8 cellular contexts compared by ENCODE assay signal in genomic region chr2:121285077-121285449, GRCh38. TPM values are rescaled to one million over a fixed set of nuclear protein-coding genes. Genes with fewer than 3 reads are reported as not detected.
DNase-seq lines count a peak whose midpoint lies in the region; ATAC-seq and TF ChIP-seq lines count a peak whose summit lies in the region.

Gene TFCP2L1 (minus strand): TSS chr2:121285202. CDS start chr2:121285109, 93 bp downstream.

- no peaks in the 10 kb centered on the region for H4K20me1 ChIP-seq in MM.1S (ENCODE audit: insufficient read depth, low read length)

- intact Hi-C loops in lower lobe of right lung (cut with DNase I) = no loop called here
- intact Hi-C loops in tibial artery (cut with DNase I; ENCODE audit: low total_unique reads) = no loop called here

- H3K27me3 ChIP-seq in ACC112 (ENCODE audit: insufficient read depth, low read length) = peaks cover 49% of the 10 kb centered on the region
- peaks cover 18% of the 10 kb centered on the region for H3K27me3 ChIP-seq in lower lobe of right lung (ENCODE audit: low read depth)
- peaks cover 0 to 37% of the 10 kb centered on the region in 2 donors for H3K27me3 ChIP-seq in tibial artery
- H3K27me3 ChIP-seq in MM.1S (replicated peaks; ENCODE audit: insufficient read depth, low read length) = no peaks in the 10 kb centered on the region

- no peak within 1 kb of the TSS for H3K27ac Mint-ChIP-seq in brain

- no peak within 1 kb of the TSS for H3K9ac ChIP-seq in MM.1S (ENCODE audit: low read length)

- H3F3A ChIP-seq in MM.1S (ENCODE audit: insufficient read depth, low read length) = no peaks in the 10 kb centered on the region

- H2AFZ ChIP-seq in ACC112 (ENCODE audit: low read length, unreplicated experiment) (peak within 1 kb of the TSS; percentile 13), MM.1S (ENCODE audit: low read length) (no peak within 1 kb of the TSS)

- TF ChIP-seq CTCF in brain (conservative IDR thresholded peaks at IDR 0.05) (no peak), lower lobe of right lung (IDR thresholded peaks at IDR 0.05) (no peak), tibial artery (IDR thresholded peaks at IDR 0.05) (no peak), MM.1S (IDR thresholded peaks at IDR 0.05; ENCODE audit: low read length) (no peak)

- peak; percentile 54 for ATAC-seq in GM18909 (IDR thresholded peaks at IDR 0.05; ENCODE audit: poor library complexity, unreplicated experiment)
- ATAC-seq in lower lobe of right lung = peak; percentile 88
- no peak for ATAC-seq in GM18517 (IDR thresholded peaks at IDR 0.05; ENCODE audit: unreplicated experiment)

- no peaks in the 10 kb centered on the region for H3K4me1 ChIP-seq in ACC112 (ENCODE audit: control insufficient read depth, insufficient read depth, low read length, unreplicated experiment)
- H3K4me1 ChIP-seq in lower lobe of right lung = no peaks in the 10 kb centered on the region
- peaks cover 0 to 18% (median 15%) of the 10 kb centered on the region in 4 donors for H3K4me1 ChIP-seq in tibial artery
- no peaks in the 10 kb centered on the region for H3K4me1 ChIP-seq in MM.1S (ENCODE audit: low read length)

- no peaks in the 10 kb centered on the region for H3K9me2 ChIP-seq in MM.1S (replicated peaks; ENCODE audit: insufficient read depth, low read length)

- H3K27ac ChIP-seq in ACC112 (ENCODE audit: low read depth, low read length) (no peak within 1 kb of the TSS), lower lobe of right lung (peak within 1 kb of the TSS; percentile 81), tibial artery (no peak within 1 kb of the TSS), MM.1S (ENCODE audit: low read length) (no peak within 1 kb of the TSS)

- H3K36me3 ChIP-seq in ACC112 (ENCODE audit: insufficient read depth, low read length) (no peaks in the 10 kb centered on the region), lower lobe of right lung (no peaks in the 10 kb centered on the region), tibial artery (no peaks in the 10 kb centered on the region), MM.1S (replicated peaks; ENCODE audit: insufficient read depth, low read length) (no peaks in the 10 kb centered on the region)

- H3K4me3 Mint-ChIP-seq in brain = peak within 1 kb of the TSS; percentile 77 to 86 (median 83)

- H3K79me2 ChIP-seq in ACC112 (ENCODE audit: control insufficient read depth, insufficient read depth, low read length, unreplicated experiment) (no peaks in the 10 kb centered on the region), MM.1S (ENCODE audit: low read length) (no peaks in the 10 kb centered on the region)

- H3K9me3 ChIP-seq in lower lobe of right lung (no peaks in the 10 kb centered on the region), tibial artery (no peaks in the 10 kb centered on the region), MM.1S (replicated peaks; ENCODE audit: insufficient read depth, low read length) (no peaks in the 10 kb centered on the region)

- no peak within 1 kb of the TSS for H3K4me2 ChIP-seq in MM.1S (ENCODE audit: low read depth, low read length)

- peaks cover 70% of the 10 kb centered on the region for H3K27me3 Mint-ChIP-seq in brain

- H3K4me3 ChIP-seq in ACC112 (ENCODE audit: low read depth, low read length) (peak within 1 kb of the TSS; percentile 69), lower lobe of right lung (peak within 1 kb of the TSS; percentile 60), tibial artery (peak within 1 kb of the TSS; percentile 40 to 53), MM.1S (ENCODE audit: low read length) (no peak within 1 kb of the TSS)

- DNase-seq in NCI-H2227 treated with DMSO at 0.1 percent for 48 hours (lab: John Stamatoyannopoulos, UW) = peak; percentile 22
- peak; percentile 74 for DNase-seq in lower lobe of right lung
- DNase-seq in tibial artery = no peak
- DNase-seq in MM.1S = no peak

- peaks cover 0 to 8% (median 0%) of the 10 kb centered on the region in 5 experiments for H3K9me3 Mint-ChIP-seq in brain

- peaks cover 8% of the 10 kb centered on the region for H3K4me1 Mint-ChIP-seq in brain

- H3K36me3 Mint-ChIP-seq in brain = no peaks in the 10 kb centered on the region

RNA-seq across cellular contexts. Expression of gene TFCP2L1, which starts in this region (rescaled TPM):
- 11.5 TPM for polyA plus RNA-seq in brain (ENCODE audit: insufficient read depth, low read depth, low replicate concordance)
- 19.2 TPM for total RNA-seq in lower lobe of right lung

Comparison
In these comparisons a context has a peak if more than half of its experiments do, and no peak if none do; other contexts are left out.
1. DNase-seq: peak in NCI-H2227 treated with DMSO at 0.1 percent for 48 hours (single experiment) and lower lobe of right lung (single experiment); none in tibial artery (0 of 2) and MM.1S (single experiment).